In the genomic region with DNA sequence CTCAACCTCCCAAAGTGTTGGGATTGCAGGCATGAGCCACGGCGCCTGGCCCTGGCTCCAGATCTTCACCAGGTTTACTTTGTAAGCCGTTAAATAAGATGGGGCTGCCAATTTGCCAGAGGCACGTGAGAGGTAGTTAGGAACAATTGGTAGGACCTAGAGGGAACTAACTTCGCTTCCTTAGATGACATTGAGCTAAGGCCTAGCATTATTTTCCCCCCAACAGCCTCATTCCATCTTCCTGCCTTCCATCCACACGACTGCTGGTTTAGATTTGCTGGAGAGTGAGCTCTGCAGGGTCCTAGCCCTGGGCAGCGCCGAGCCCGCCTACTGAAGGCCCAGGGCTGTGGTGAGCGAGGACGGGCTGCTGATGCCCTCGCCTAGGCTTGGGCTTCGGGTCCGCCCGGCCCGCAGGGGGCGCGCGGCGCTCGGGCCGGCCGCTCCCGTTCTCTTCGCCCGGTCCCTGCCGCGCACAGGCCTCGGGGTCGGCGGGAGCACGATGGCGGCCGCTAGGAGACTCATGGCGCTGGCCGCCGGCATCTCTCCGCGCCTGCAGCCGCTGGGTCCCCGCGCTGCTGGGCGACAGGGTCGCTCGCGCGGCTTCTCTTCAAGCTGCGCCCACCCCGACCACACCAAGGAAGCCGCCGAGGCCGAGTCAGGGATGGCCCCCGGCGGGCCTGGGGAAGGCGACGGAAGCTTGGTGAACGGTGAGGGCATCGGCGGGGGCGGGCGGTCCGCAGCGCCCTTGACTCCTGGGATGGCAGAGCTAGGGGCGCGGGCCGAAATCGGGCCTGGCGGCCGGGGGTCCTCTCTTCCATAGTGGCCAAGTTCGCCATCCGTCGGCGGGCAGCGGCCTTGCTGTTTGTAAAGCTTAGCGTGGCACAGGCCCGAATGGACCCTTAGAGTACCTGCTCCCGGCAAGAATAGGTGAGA, we compare ENCODE assay signal across 1 cellular context.
TF ChIP-seq lines count a peak whose summit lies in the region.

No MANE protein-coding gene starts in this region.

TF ChIP-seq in K562, 482 proteins besides CTCF, POLR2A, EP300 and RAD21 (continued from another document and continues in another):
- TF ChIP-seq, protein P1, sequence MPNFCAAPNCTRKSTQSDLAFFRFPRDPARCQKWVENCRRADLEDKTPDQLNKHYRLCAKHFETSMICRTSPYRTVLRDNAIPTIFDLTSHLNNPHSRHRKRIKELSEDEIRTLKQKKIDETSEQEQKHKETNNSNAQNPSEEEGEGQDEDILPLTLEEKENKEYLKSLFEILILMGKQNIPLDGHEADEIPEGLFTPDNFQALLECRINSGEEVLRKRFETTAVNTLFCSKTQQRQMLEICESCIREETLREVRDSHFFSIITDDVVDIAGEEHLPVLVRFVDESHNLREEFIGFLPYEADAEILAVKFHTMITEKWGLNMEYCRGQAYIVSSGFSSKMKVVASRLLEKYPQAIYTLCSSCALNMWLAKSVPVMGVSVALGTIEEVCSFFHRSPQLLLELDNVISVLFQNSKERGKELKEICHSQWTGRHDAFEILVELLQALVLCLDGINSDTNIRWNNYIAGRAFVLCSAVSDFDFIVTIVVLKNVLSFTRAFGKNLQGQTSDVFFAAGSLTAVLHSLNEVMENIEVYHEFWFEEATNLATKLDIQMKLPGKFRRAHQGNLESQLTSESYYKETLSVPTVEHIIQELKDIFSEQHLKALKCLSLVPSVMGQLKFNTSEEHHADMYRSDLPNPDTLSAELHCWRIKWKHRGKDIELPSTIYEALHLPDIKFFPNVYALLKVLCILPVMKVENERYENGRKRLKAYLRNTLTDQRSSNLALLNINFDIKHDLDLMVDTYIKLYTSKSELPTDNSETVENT (CRISPR knock-in tag; IDR thresholded peaks at IDR 0.05), result peak; percentile 100
- TF ChIP-seq SIN3B (IDR thresholded peaks at IDR 0.05; ENCODE audit: low read depth) (peak; percentile 96), TCF3 (CRISPR knock-in tag; IDR thresholded peaks at IDR 0.05) (peak; percentile 40; the same call in 1 of the 2 replicates), POLR2AphosphoS5 (IDR thresholded peaks at IDR 0.05; ENCODE audit: control insufficient read depth, insufficient read depth, low read depth, low read length) (peak; percentile 90), ZNF766 (CRISPR knock-in tag; conservative IDR thresholded peaks at IDR 0.05) (no peak), ZNF511 (CRISPR knock-in tag; IDR thresholded peaks at IDR 0.05) (peak; percentile 95), SMARCC2 (IDR thresholded peaks at IDR 0.05; ENCODE audit: low read depth) (no peak; the same call in 1 of the 2 replicates), IRF1 (CRISPR knock-in tag; IDR thresholded peaks at IDR 0.05; ENCODE audit: borderline replicate concordance) (no peak), ZNF224 (CRISPR knock-in tag; IDR thresholded peaks at IDR 0.05) (no peak), CBX1 (IDR thresholded peaks at IDR 0.05; ENCODE audit: low read depth) (peak; percentile 97), ZNF57 (CRISPR knock-in tag; IDR thresholded peaks at IDR 0.05) (peak; percentile 25; the same call in 1 of the 2 replicates), CHD2 (IDR thresholded peaks at IDR 0.05; ENCODE audit: low read depth, low read length) (no peak), BDP1 (IDR thresholded peaks at IDR 0.05; ENCODE audit: insufficient read depth, insufficient read length) (no peak), ZNF764 (CRISPR knock-in tag; IDR thresholded peaks at IDR 0.05; ENCODE audit: low read depth) (no peak), NCOR1 (IDR thresholded peaks at IDR 0.05) (peak; percentile 33; the same call in 1 of the 2 replicates), RHOXF2B (CRISPR knock-in tag; conservative IDR thresholded peaks at IDR 0.05) (no peak), ZNF280B (CRISPR knock-in tag; IDR thresholded peaks at IDR 0.05) (no peak), ARID2 (IDR thresholded peaks at IDR 0.05) (no peak; the same call in 1 of the 2 replicates), RCOR1 (IDR thresholded peaks at IDR 0.05; ENCODE audit: borderline replicate concordance in 1 of 2, low read depth in 2 of 2, low read length in 2 of 2) (peak in 1 of 2 experiments; percentile 77; a peak in 3 of 4 replicates), SPI1 (IDR thresholded peaks at IDR 0.05; ENCODE audit: borderline replicate concordance, low read depth, low read length) (no peak), NCOA1 (IDR thresholded peaks at IDR 0.05; ENCODE audit: low read depth) (no peak), RBM17 (IDR thresholded peaks at IDR 0.05; ENCODE audit: borderline replicate concordance, low read depth, low read length) (no peak), KAT2B (IDR thresholded peaks at IDR 0.05; ENCODE audit: low read depth, low read length) (peak; percentile 66), SREBF2 (CRISPR knock-in tag; IDR thresholded peaks at IDR 0.05) (no peak), ZZZ3 (IDR thresholded peaks at IDR 0.05) (no peak), GABPA (tag; conservative IDR thresholded peaks at IDR 0.05; ENCODE audit: low read depth) (peak; percentile 69), GABPB1 (CRISPR knock-in tag; IDR thresholded peaks at IDR 0.05) (peak; percentile 79; the same call in 1 of the 2 replicates), TBP (optimal IDR thresholded peaks at IDR 0.05; ENCODE audit: low read depth, low read length) (peak; percentile 94)
- TF ChIP-seq, protein P2, sequence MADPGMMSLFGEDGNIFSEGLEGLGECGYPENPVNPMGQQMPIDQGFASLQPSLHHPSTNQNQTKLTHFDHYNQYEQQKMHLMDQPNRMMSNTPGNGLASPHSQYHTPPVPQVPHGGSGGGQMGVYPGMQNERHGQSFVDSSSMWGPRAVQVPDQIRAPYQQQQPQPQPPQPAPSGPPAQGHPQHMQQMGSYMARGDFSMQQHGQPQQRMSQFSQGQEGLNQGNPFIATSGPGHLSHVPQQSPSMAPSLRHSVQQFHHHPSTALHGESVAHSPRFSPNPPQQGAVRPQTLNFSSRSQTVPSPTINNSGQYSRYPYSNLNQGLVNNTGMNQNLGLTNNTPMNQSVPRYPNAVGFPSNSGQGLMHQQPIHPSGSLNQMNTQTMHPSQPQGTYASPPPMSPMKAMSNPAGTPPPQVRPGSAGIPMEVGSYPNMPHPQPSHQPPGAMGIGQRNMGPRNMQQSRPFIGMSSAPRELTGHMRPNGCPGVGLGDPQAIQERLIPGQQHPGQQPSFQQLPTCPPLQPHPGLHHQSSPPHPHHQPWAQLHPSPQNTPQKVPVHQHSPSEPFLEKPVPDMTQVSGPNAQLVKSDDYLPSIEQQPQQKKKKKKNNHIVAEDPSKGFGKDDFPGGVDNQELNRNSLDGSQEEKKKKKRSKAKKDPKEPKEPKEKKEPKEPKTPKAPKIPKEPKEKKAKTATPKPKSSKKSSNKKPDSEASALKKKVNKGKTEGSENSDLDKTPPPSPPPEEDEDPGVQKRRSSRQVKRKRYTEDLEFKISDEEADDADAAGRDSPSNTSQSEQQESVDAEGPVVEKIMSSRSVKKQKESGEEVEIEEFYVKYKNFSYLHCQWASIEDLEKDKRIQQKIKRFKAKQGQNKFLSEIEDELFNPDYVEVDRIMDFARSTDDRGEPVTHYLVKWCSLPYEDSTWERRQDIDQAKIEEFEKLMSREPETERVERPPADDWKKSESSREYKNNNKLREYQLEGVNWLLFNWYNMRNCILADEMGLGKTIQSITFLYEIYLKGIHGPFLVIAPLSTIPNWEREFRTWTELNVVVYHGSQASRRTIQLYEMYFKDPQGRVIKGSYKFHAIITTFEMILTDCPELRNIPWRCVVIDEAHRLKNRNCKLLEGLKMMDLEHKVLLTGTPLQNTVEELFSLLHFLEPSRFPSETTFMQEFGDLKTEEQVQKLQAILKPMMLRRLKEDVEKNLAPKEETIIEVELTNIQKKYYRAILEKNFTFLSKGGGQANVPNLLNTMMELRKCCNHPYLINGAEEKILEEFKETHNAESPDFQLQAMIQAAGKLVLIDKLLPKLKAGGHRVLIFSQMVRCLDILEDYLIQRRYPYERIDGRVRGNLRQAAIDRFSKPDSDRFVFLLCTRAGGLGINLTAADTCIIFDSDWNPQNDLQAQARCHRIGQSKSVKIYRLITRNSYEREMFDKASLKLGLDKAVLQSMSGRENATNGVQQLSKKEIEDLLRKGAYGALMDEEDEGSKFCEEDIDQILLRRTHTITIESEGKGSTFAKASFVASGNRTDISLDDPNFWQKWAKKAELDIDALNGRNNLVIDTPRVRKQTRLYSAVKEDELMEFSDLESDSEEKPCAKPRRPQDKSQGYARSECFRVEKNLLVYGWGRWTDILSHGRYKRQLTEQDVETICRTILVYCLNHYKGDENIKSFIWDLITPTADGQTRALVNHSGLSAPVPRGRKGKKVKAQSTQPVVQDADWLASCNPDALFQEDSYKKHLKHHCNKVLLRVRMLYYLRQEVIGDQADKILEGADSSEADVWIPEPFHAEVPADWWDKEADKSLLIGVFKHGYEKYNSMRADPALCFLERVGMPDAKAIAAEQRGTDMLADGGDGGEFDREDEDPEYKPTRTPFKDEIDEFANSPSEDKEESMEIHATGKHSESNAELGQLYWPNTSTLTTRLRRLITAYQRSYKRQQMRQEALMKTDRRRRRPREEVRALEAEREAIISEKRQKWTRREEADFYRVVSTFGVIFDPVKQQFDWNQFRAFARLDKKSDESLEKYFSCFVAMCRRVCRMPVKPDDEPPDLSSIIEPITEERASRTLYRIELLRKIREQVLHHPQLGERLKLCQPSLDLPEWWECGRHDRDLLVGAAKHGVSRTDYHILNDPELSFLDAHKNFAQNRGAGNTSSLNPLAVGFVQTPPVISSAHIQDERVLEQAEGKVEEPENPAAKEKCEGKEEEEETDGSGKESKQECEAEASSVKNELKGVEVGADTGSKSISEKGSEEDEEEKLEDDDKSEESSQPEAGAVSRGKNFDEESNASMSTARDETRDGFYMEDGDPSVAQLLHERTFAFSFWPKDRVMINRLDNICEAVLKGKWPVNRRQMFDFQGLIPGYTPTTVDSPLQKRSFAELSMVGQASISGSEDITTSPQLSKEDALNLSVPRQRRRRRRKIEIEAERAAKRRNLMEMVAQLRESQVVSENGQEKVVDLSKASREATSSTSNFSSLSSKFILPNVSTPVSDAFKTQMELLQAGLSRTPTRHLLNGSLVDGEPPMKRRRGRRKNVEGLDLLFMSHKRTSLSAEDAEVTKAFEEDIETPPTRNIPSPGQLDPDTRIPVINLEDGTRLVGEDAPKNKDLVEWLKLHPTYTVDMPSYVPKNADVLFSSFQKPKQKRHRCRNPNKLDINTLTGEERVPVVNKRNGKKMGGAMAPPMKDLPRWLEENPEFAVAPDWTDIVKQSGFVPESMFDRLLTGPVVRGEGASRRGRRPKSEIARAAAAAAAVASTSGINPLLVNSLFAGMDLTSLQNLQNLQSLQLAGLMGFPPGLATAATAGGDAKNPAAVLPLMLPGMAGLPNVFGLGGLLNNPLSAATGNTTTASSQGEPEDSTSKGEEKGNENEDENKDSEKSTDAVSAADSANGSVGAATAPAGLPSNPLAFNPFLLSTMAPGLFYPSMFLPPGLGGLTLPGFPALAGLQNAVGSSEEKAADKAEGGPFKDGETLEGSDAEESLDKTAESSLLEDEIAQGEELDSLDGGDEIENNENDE (IDR thresholded peaks at IDR 0.05; ENCODE audit: low read depth, low read length), result no peak
- TF ChIP-seq, protein P3, sequence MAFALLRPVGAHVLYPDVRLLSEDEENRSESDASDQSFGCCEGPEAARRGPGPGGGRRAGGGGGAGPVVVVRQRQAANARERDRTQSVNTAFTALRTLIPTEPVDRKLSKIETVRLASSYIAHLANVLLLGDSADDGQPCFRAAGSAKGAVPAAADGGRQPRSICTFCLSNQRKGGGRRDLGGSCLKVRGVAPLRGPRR (CRISPR knock-in tag; IDR thresholded peaks at IDR 0.05), result no peak
- TF ChIP-seq, protein P4, sequence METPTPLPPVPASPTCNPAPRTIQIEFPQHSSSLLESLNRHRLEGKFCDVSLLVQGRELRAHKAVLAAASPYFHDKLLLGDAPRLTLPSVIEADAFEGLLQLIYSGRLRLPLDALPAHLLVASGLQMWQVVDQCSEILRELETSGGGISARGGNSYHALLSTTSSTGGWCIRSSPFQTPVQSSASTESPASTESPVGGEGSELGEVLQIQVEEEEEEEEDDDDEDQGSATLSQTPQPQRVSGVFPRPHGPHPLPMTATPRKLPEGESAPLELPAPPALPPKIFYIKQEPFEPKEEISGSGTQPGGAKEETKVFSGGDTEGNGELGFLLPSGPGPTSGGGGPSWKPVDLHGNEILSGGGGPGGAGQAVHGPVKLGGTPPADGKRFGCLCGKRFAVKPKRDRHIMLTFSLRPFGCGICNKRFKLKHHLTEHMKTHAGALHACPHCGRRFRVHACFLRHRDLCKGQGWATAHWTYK (CRISPR knock-in tag; IDR thresholded peaks at IDR 0.05), result peak; percentile 72; the same call in 1 of the 2 replicates
- TF ChIP-seq, protein P5, sequence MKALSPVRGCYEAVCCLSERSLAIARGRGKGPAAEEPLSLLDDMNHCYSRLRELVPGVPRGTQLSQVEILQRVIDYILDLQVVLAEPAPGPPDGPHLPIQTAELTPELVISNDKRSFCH (CRISPR knock-in tag; IDR thresholded peaks at IDR 0.05), result no peak
- TF ChIP-seq, protein P5 (tag; IDR thresholded peaks at IDR 0.05), result peak; percentile 93
